19 cellular contexts compared by ENCODE assay signal in genomic region chr6:21219241-21219640, GRCh38.
A peak's percentile ranks its signal among the peaks of the same experiment; 100 is the strongest.
DNase-seq lines count a peak whose midpoint lies in the region; ATAC-seq and TF ChIP-seq lines count a peak whose summit lies in the region.
"Had no signal": no experiment of that assay in that cellular context is flagged by ENCODE, and none has a peak within 500 bp of the region (broad histone marks: within the 10 kb centered on the region; RNA-seq: fewer than 3 reads in every experiment).

No MANE protein-coding gene starts in this region.

- H3K36me3 Mint-ChIP-seq in type B pancreatic cell, result peaks cover 11% of the 10 kb centered on the region
- H3K36me3 Mint-ChIP-seq in progenitor cell of endocrine pancreas (ENCODE audit: insufficient read depth), result no peaks in the 10 kb centered on the region

- H3K4me1 Mint-ChIP-seq in type B pancreatic cell (ENCODE audit: unreplicated experiment) (peaks cover 6% of the 10 kb centered on the region), progenitor cell of endocrine pancreas (ENCODE audit: low read depth) (peaks cover 8% of the 10 kb centered on the region)

- DNase-seq in EH (ENCODE audit: low read depth), result peak; percentile 6
- peak; percentile 28 for DNase-seq in NCI-H226
- DNase-seq in astrocyte of the hippocampus (ENCODE audit: low read depth, low spot score), result peak; percentile 23
- DNase-seq in type B pancreatic cell (ENCODE audit: extremely low spot score, unreplicated experiment), result no peak
- no peak for DNase-seq in progenitor cell of endocrine pancreas (ENCODE audit: low spot score, unreplicated experiment)
- DNase-seq in mammary epithelial cell, result no peak
- DNase-seq: AML-193; Caco-2; CD4-positive, alpha-beta T cell; DMS153; DMS79; GOT3; H7; HFFc6; IMR-90 had no signal

- no peaks in the 10 kb centered on the region for H3K27me3 ChIP-seq in mammary epithelial cell (ENCODE audit: insufficient read depth, low read length)

- no peak overlapping the region for H3K4me3 Mint-ChIP-seq in type B pancreatic cell
- no peak overlapping the region for H3K4me3 Mint-ChIP-seq in progenitor cell of endocrine pancreas (ENCODE audit: low read depth)
- H3K4me3 Mint-ChIP-seq: CD4-positive, alpha-beta T cell; HFFc6 had no signal

- H2AFZ ChIP-seq in mammary epithelial cell (ENCODE audit: low read depth, low read length), result no peak overlapping the region

- BruUV-seq in mammary epithelial cell (replicated peaks; lab: Mats Ljungman, UMichigan), result no TSS peak

- H3K27me3 Mint-ChIP-seq in type B pancreatic cell (no peaks in the 10 kb centered on the region), progenitor cell of endocrine pancreas (no peaks in the 10 kb centered on the region)
- H3K27me3 Mint-ChIP-seq: CD4-positive, alpha-beta T cell had no signal

- in situ Hi-C loops in mammary epithelial cell (cut with MboI; ENCODE audit: low sequenced_read_pairs in 2 of 2), result no loop called here

- dilution Hi-C loops in mammary epithelial cell (cut with HindIII; ENCODE audit: low sequenced_read_pairs), result no loop called here

- peak overlapping the region; percentile 92 for H3K27ac Mint-ChIP-seq in type B pancreatic cell
- H3K27ac Mint-ChIP-seq in progenitor cell of endocrine pancreas, result no peak overlapping the region
- H3K27ac Mint-ChIP-seq: CD4-positive, alpha-beta T cell; HFFc6 had no signal

- H3K4me3 ChIP-seq in mammary epithelial cell (replicated peaks in 1 of 3; ENCODE audit: insufficient read depth in 1 of 3, low read depth in 2 of 3, low read length in 3 of 3), result no peak overlapping the region
- H3K4me3 ChIP-seq: K562 had no signal

- H4K20me1 ChIP-seq in mammary epithelial cell (ENCODE audit: insufficient read depth, low read length), result no peaks in the 10 kb centered on the region

- ATAC-seq in GM18870 (IDR thresholded peaks at IDR 0.05; ENCODE audit: unreplicated experiment), result no peak
- ATAC-seq: HCT116, K562 had no signal

- peaks cover 9% of the 10 kb centered on the region for H3K9me3 ChIP-seq in mammary epithelial cell (replicated peaks; ENCODE audit: insufficient read depth, low read length)
- H3K9me3 ChIP-seq: Caco-2 had no signal

- 98% methylated on average over 2 of the region's 2 CpGs for WGBS in mammary epithelial cell (ENCODE audit: low coverage, missing lambda C conversion rate)

- intact Hi-C loops in mammary epithelial cell (cut with micrococcal nuclease), result no loop called here

- CTCF ChIA-PET in mammary epithelial cell (lab: Charles Lee; ENCODE audit: low non-redundant PET), result no interaction called here

- peaks cover 9% of the 10 kb centered on the region for H3K4me1 ChIP-seq in mammary epithelial cell (ENCODE audit: insufficient read depth, low read length)

- H3K9me3 Mint-ChIP-seq in type B pancreatic cell (peaks cover 9% of the 10 kb centered on the region), progenitor cell of endocrine pancreas (ENCODE audit: low read depth) (no peaks in the 10 kb centered on the region)
- H3K9me3 Mint-ChIP-seq: CD4-positive, alpha-beta T cell; HFFc6 had no signal

- no peak overlapping the region for H3K4me2 ChIP-seq in mammary epithelial cell (ENCODE audit: insufficient read depth, low read depth, low read length)

- H3K27ac ChIP-seq in mammary epithelial cell (ENCODE audit: insufficient read depth, low read depth, low read length), result no peak overlapping the region
- H3K27ac ChIP-seq: C4-2B had no signal

- H3K9ac ChIP-seq in mammary epithelial cell (ENCODE audit: insufficient read depth, low read length), result no peak overlapping the region

- H3K79me2 ChIP-seq in mammary epithelial cell (ENCODE audit: insufficient read depth, low read length), result no peaks in the 10 kb centered on the region

- H3K36me3 ChIP-seq in mammary epithelial cell (ENCODE audit: insufficient read depth, low read length), result no peaks in the 10 kb centered on the region

- TF ChIP-seq CTCF in type B pancreatic cell (conservative IDR thresholded peaks at IDR 0.05) (no peak), progenitor cell of endocrine pancreas (IDR thresholded peaks at IDR 0.05; ENCODE audit: unreplicated experiment) (no peak), mammary epithelial cell (conservative IDR thresholded peaks at IDR 0.05 in 1 of 2, IDR thresholded peaks at IDR 0.05 in 1 of 2; ENCODE audit: extremely low read depth in 1 of 2, insufficient read depth in 1 of 2, low read depth in 1 of 2, low read length in 2 of 2) (no peak)

Comparison
In these comparisons a context has a peak if more than half of its experiments do, and no peak if none do; other contexts are left out.
1. DNase-seq: peak in EH (single experiment), NCI-H226 (single experiment) and astrocyte of the hippocampus (single experiment); none in type B pancreatic cell (single experiment), progenitor cell of endocrine pancreas (single experiment) and mammary epithelial cell (single experiment).